In the genomic region with DNA sequence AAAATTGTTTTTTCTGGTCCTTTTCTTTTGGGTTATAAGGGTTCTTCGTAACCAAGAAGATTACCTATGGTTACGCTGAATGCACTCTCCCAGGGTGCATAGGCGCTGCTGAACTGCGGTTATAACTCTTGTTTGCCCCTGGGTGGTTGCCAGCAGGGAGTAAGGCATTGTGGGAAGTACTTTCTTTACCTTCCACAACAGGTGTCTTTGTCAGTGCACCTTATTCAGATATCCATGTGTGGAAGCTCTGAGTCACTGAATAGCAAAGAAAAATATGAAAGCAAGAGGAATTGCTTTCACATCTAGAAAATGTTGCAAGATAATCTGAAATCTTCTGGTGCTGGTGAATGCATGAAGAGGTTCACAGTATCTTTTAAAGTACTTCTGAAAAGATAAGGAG, we compare ENCODE assay signal across 8 cellular contexts.
DNase-seq lines count a peak whose midpoint lies in the region; ATAC-seq and TF ChIP-seq lines count a peak whose summit lies in the region.

No MANE protein-coding gene starts in this region.

- no peaks in the 10 kb centered on the region for H3K4me1 ChIP-seq in CD4-positive, CD25-positive, alpha-beta regulatory T cell (ENCODE audit: control insufficient read depth, insufficient read depth, low read length, poor library complexity, severe bottlenecking)
- H3K4me1 ChIP-seq in heart left ventricle, result peaks cover 0 to 15% (median 0%) of the 10 kb centered on the region in 12 donors

- DNase-seq in CD4-positive, CD25-positive, alpha-beta regulatory T cell, result peak in 1 of 3 donors; percentile 8
- peak; percentile 58 for DNase-seq in LNCaP clone FGC (ENCODE audit: low read depth)
- peak in 1 of 3 donors; percentile 8 for DNase-seq in T-helper 17 cell
- no peak for DNase-seq in MV-4-11 (lab: John Stamatoyannopoulos, UW)
- DNase-seq in nucleus accumbens (lab: John Stamatoyannopoulos, UW), result no peak
- no peak for DNase-seq in NCI-H1694 (lab: John Stamatoyannopoulos, UW)
- DNase-seq in heart left ventricle, result no peak

- H3K36me3 ChIP-seq in CD4-positive, CD25-positive, alpha-beta regulatory T cell (ENCODE audit: control insufficient read depth, insufficient read depth, low read length), result no peaks in the 10 kb centered on the region
- no peaks in the 10 kb centered on the region for H3K36me3 ChIP-seq in heart left ventricle

- WGBS in heart left ventricle, 4 donors, result 81 to 87% (median 85%) methylated on average over 4 of the region's 4 CpGs

- TF ChIP-seq POLR2A in heart left ventricle (IDR thresholded peaks at IDR 0.05), result no peak

- H3K27ac ChIP-seq in CD4-positive, CD25-positive, alpha-beta regulatory T cell (ENCODE audit: insufficient read depth, low read length, poor library complexity, severe bottlenecking), result no peak overlapping the region
- no peak overlapping the region for H3K27ac ChIP-seq in heart left ventricle

- H3K36me3 Mint-ChIP-seq in CD4-positive, CD25-positive, alpha-beta regulatory T cell, result peaks cover 5% of the 10 kb centered on the region
- no peaks in the 10 kb centered on the region for H3K36me3 Mint-ChIP-seq in T-helper 17 cell (ENCODE audit: low read depth)

- peaks cover 11 to 31% (median 21%) of the 10 kb centered on the region in 4 donors for H3K4me1 Mint-ChIP-seq in CD4-positive, CD25-positive, alpha-beta regulatory T cell
- H3K4me1 Mint-ChIP-seq in T-helper 17 cell, result peaks cover 8% of the 10 kb centered on the region

- H3K4me3 Mint-ChIP-seq in CD4-positive, CD25-positive, alpha-beta regulatory T cell, result peak overlapping the region; percentile 42 to 90 (median 62)
- peak overlapping the region; percentile 76 for H3K4me3 Mint-ChIP-seq in T-helper 17 cell

- H3K9me3 Mint-ChIP-seq in CD4-positive, CD25-positive, alpha-beta regulatory T cell, result no peaks in the 10 kb centered on the region

- H3K9me3 ChIP-seq in CD4-positive, CD25-positive, alpha-beta regulatory T cell (ENCODE audit: control insufficient read depth in 2 of 2, low read length in 2 of 2), result no peaks in the 10 kb centered on the region
- H3K9me3 ChIP-seq in T-helper 17 cell (ENCODE audit: control insufficient read depth, low read length, poor library complexity, severe bottlenecking), result no peaks in the 10 kb centered on the region
- no peaks in the 10 kb centered on the region for H3K9me3 ChIP-seq in iPS-18c (ENCODE audit: control insufficient read depth, insufficient read depth, low read length)
- H3K9me3 ChIP-seq in heart left ventricle, result no peaks in the 10 kb centered on the region

- no peaks in the 10 kb centered on the region for H3K27me3 ChIP-seq in CD4-positive, CD25-positive, alpha-beta regulatory T cell (ENCODE audit: control insufficient read depth, insufficient read depth, low read length)
- H3K27me3 ChIP-seq in heart left ventricle, result no peaks in the 10 kb centered on the region

- peak overlapping the region; percentile 69 for H3K4me3 ChIP-seq in CD4-positive, CD25-positive, alpha-beta regulatory T cell (ENCODE audit: low read depth, low read length)
- no peak overlapping the region for H3K4me3 ChIP-seq in LNCaP clone FGC (ENCODE audit: low read depth, low read length)
- H3K4me3 ChIP-seq in iPS-18c (ENCODE audit: insufficient read depth, low read depth, low read length), result peak overlapping the region; percentile 51
- H3K4me3 ChIP-seq in heart left ventricle, result peak overlapping the region in 3 of 12 donors; percentile 35 to 48 (median 37)

- peak; percentile 37 to 67 for ATAC-seq in CD4-positive, CD25-positive, alpha-beta regulatory T cell (ENCODE audit: low read depth in 2 of 2)
- ATAC-seq in T-helper 17 cell, result peak; percentile 82
- ATAC-seq in heart left ventricle, result no peak

- peaks cover 4% of the 10 kb centered on the region for H3K27me3 Mint-ChIP-seq in CD4-positive, CD25-positive, alpha-beta regulatory T cell
- H3K27me3 Mint-ChIP-seq in T-helper 17 cell, result no peaks in the 10 kb centered on the region

- peak overlapping the region in 2 of 3 donors; percentile 44 to 76 for H3K27ac Mint-ChIP-seq in CD4-positive, CD25-positive, alpha-beta regulatory T cell
- peak overlapping the region; percentile 39 for H3K27ac Mint-ChIP-seq in T-helper 17 cell

- TF ChIP-seq CTCF in LNCaP clone FGC (IDR thresholded peaks at IDR 0.05; ENCODE audit: control insufficient read depth, extremely low read depth, insufficient read depth) (no peak), heart left ventricle (IDR thresholded peaks at IDR 0.05) (no peak)

- intact Hi-C loops in heart left ventricle (cut with DNase I), result no loop called here

Comparison
In these comparisons a context has a peak if more than half of its experiments do, and no peak if none do; other contexts are left out.
1. ATAC-seq: peak in CD4-positive, CD25-positive, alpha-beta regulatory T cell (2 of 2) and T-helper 17 cell (single experiment); none in heart left ventricle (0 of 4).